Comparison of ENCODE assay signal across 8 cellular contexts in genomic region chr18:2883137-2883671, GRCh38.
DNase-seq lines count a peak whose midpoint lies in the region; ATAC-seq lines count a peak whose summit lies in the region.

No MANE protein-coding gene starts in this region.

- no peaks in the 10 kb centered on the region for H3K36me3 ChIP-seq in KOPT-K1 (ENCODE audit: insufficient read depth, low read length)

- peaks cover 20% of the 10 kb centered on the region for H3K9me3 ChIP-seq in KOPT-K1 (ENCODE audit: insufficient read depth, low read length, poor library complexity, severe bottlenecking)

- peak; percentile 69 for ATAC-seq in GM18511 (IDR thresholded peaks at IDR 0.05; ENCODE audit: unreplicated experiment)
- no peak for ATAC-seq in GM19455 (IDR thresholded peaks at IDR 0.05; ENCODE audit: unreplicated experiment)
- no peak for ATAC-seq in GM21619 (IDR thresholded peaks at IDR 0.05; ENCODE audit: unreplicated experiment)

- peak overlapping the region; percentile 99 for H3K27ac ChIP-seq in KOPT-K1 (ENCODE audit: low read depth, low read length, poor library complexity, severe bottlenecking)

- DNase-seq in activated gamma-delta T cell treated with Interleukin-2 at 50 U/mL for 16 hours, result peak; percentile 48
- DNase-seq in stimulated activated CD4-positive, alpha-beta T cell treated with anti-CD3 and anti-CD28 coated beads, Interleukin-15, amount 100 ng/mL, for 24 hours, result peak; percentile 65
- no peak for DNase-seq in NCI-H524 (lab: John Stamatoyannopoulos, UW)
- DNase-seq in NCI-H1092 treated with DMSO at 0.1 percent for 48 hours (lab: John Stamatoyannopoulos, UW), result no peak

Comparison
In these comparisons a context has a peak if more than half of its experiments do, and no peak if none do; other contexts are left out.
1. DNase-seq: peak in activated gamma-delta T cell treated with Interleukin-2 at 50 U/mL for 16 hours (single experiment) and stimulated activated CD4-positive, alpha-beta T cell treated with anti-CD3 and anti-CD28 coated beads, Interleukin-15, amount 100 ng/mL, for 24 hours (single experiment); none in NCI-H524 (0 of 2) and NCI-H1092 treated with DMSO at 0.1 percent for 48 hours (single experiment).